In genomic region chr5:135898651-135899050, GRCh38 we compare ENCODE assay signal across 28 cellular contexts. TPM values are rescaled to one million over a fixed set of nuclear protein-coding genes. Genes with fewer than 3 reads are reported as not detected.
"Had no signal": no experiment of that assay in that cellular context is flagged by ENCODE, and none has a peak within 500 bp of the region (broad histone marks: within the 10 kb centered on the region; RNA-seq: fewer than 3 reads in every experiment).

No MANE protein-coding gene starts in this region.

- H3K9me3 ChIP-seq: stomach, suprapubic skin, testis, thoracic aorta, thyroid gland, tibial artery, tibial nerve, transverse colon, upper lobe of left lung, upper lobe of right lung, uterus, vagina had no signal

- H3K27me3 ChIP-seq: testis, thyroid gland, vagina had no signal

- H3K27ac ChIP-seq: stomach, suprapubic skin, testis, thoracic aorta, thyroid gland, tibial artery, tibial nerve, transverse colon, upper lobe of left lung, upper lobe of right lung, uterus, vagina had no signal

- H3K4me1 ChIP-seq: stomach, suprapubic skin, thyroid gland, tibial artery, tibial nerve, transverse colon, upper lobe of left lung, upper lobe of right lung, uterus, vagina had no signal

- H3K4me3 ChIP-seq: stomach, suprapubic skin, testis, thoracic aorta, thyroid gland, tibial artery, tibial nerve, transverse colon, upper lobe of left lung, upper lobe of right lung, uterus, vagina had no signal

- H3K36me3 ChIP-seq: stomach, suprapubic skin, thoracic aorta, thyroid gland, tibial artery, tibial nerve, transverse colon, upper lobe of left lung, upper lobe of right lung, uterus, vagina had no signal

- DNase-seq: stimulated activated CD4-positive, alpha-beta T cell treated with anti-CD3 and anti-CD28 coated beads, Interleukin-2, amount 100 ng/mL, for 48 hours; stimulated activated CD4-positive, alpha-beta T cell treated with anti-CD3 and anti-CD28 coated beads, Interleukin-4, amount 100 ng/mL, for 1 hour; stimulated activated CD4-positive, alpha-beta T cell treated with anti-CD3 and anti-CD28 coated beads, Interleukin-4, amount 100 ng/mL, for 24 hours; stimulated activated CD4-positive, alpha-beta T cell treated with anti-CD3 and anti-CD28 coated beads, Interleukin-4, amount 100 ng/mL, for 4 hours; stimulated activated CD8-positive, alpha-beta memory T cell treated with anti-CD3 and anti-CD28 coated beads, Interleukin-4, amount 100 ng/mL, for 48 hours; stimulated activated naive B cell treated with anti-CD40 and anti-IgM and Interleukin-4, amounts not matched to agents 10 μg/mL and 1 μg/mL and 100 μg/mL, for 72 hours; stimulated activated naive CD4-positive, alpha-beta T cell; stimulated activated naive CD4-positive, alpha-beta T cell treated with Interleukin-2 at 50 U/mL for 16 hours; stimulated activated naive CD8-positive, alpha-beta T cell treated with anti-CD3 and anti-CD28 coated beads, Interleukin-15, amount 100 ng/mL, for 72 hours; stimulated activated naive CD8-positive, alpha-beta T cell treated with anti-CD3 and anti-CD28 coated beads, Interleukin-15, Interleukin-2, amounts not matched to agents 100 U/mL and 50 U/mL, for 24 hours; stomach; substantia nigra; testis; thyroid gland; tibial artery; transverse colon; trophoblast cell; upper lobe of left lung; upper lobe of right lung; uterus had no signal

RNA-seq across cellular contexts. Expression of gene IL9, which starts 3.0 kb away (rescaled TPM):
- total RNA-seq: stomach, subcutaneous adipose tissue, suprapubic skin, temporal lobe, testis, thoracic aorta, thyroid gland, tibial nerve, transverse colon, upper lobe of left lung, upper lobe of right lung, ureter, urinary bladder, uterus, vagina had no signal

RNA-seq across cellular contexts. Expression of gene LECT2, which starts 56.1 kb away (rescaled TPM):
- total RNA-seq: stomach, subcutaneous adipose tissue, suprapubic skin, temporal lobe, thoracic aorta, thyroid gland, tibial nerve, transverse colon, upper lobe of left lung, upper lobe of right lung, ureter, urinary bladder, uterus, vagina had no signal
